1 cellular context compared by ENCODE assay signal in genomic region chr11:73217810-73218105, GRCh38.
TF ChIP-seq lines count a peak whose summit lies in the region.

No MANE protein-coding gene starts in this region.

TF ChIP-seq in H1, 55 proteins besides CTCF, POLR2A, EP300 and RAD21:
- TF ChIP-seq GTF2F1 (IDR thresholded peaks at IDR 0.05; ENCODE audit: borderline replicate concordance, low read depth, low read length) (no peak), TAF7 (optimal IDR thresholded peaks at IDR 0.05; ENCODE audit: borderline replicate concordance, low read depth, low read length) (no peak), SIX5 (IDR thresholded peaks at IDR 0.05; ENCODE audit: low read depth, low read length) (no peak), CREB1 (IDR thresholded peaks at IDR 0.05) (no peak), CEBPB (IDR thresholded peaks at IDR 0.05; ENCODE audit: low read depth, low read length) (no peak), NANOG (IDR thresholded peaks at IDR 0.05; ENCODE audit: insufficient read depth, low read depth, low read length, poor library complexity, severe bottlenecking) (no peak), HDAC2 (IDR thresholded peaks at IDR 0.05; ENCODE audit: borderline replicate concordance in 1 of 2, low read depth in 2 of 2, low read length in 2 of 2) (no peak), HDAC6 (IDR thresholded peaks at IDR 0.05; ENCODE audit: low read depth, low read length) (no peak)
